In the genomic region with DNA sequence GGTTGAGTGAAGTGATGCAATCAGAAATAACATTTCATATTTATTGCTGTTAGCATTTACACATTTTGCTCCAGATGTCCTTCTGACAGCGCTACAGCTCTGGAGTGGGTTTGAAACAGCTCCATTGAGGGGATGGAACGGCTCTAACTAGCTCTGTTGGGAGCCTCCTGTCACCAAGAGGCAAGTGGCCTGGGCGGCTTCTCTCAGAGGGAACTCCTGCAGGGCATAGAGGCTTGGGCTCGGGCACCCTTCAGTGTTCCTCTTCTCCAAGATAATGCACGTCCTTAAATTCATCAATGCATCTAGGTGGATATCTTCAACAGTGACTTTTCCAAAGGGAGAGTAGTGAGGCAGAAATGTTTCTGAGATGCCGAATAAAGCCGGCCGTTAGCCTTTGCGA, we compare ENCODE assay signal across 24 cellular contexts.
"Had no signal": no experiment of that assay in that cellular context is flagged by ENCODE, and none has a peak within 500 bp of the region (broad histone marks: within the 10 kb centered on the region; RNA-seq: fewer than 3 reads in every experiment).

No MANE protein-coding gene starts in this region.

- H3K36me3 Mint-ChIP-seq: activated naive CD4-positive, alpha-beta T cell treated with anti-CD3 and anti-CD28 coated beads, Interleukin-2, amount 50 U/mL, for 24 hours; brain; T-cell had no signal

- DNase-seq: activated CD4-positive, alpha-beta T cell treated with anti-CD3 and anti-CD28 coated beads for 4 hours; activated CD8-positive, alpha-beta memory T cell treated with anti-CD3 and anti-CD28 coated beads, Interleukin-2, amount 50 U/mL, for 48 hours; activated CD8-positive, alpha-beta T cell treated with anti-CD3 and anti-CD28 coated beads for 36 hours; activated naive CD4-positive, alpha-beta T cell; activated T-cell treated with anti-CD3 and anti-CD28 coated beads, Interleukin-2, amount 50 U/mL, for 1 hour; amniotic stem cell; Kasumi-1; NCI-H1048; NCI-H146; NCI-H187 treated with DMSO at 0.1 percent for 48 hours; NCI-H2081 treated with DMSO at 0.1 percent for 48 hours; NCI-H345; NCI-H510A; NCI-H526 treated with DMSO at 0.1 percent for 48 hours; NCI-H82; PC-9; T-cell; T-helper 2 cell; T1000; WERI-Rb-1 had no signal

- H3K4me1 Mint-ChIP-seq: activated naive CD4-positive, alpha-beta T cell treated with anti-CD3 and anti-CD28 coated beads, Interleukin-2, amount 50 U/mL, for 24 hours; brain; central memory CD8-positive, alpha-beta T cell; T-cell had no signal

- H3K27ac ChIP-seq: PC-9, WERI-Rb-1 had no signal

- H3K27ac Mint-ChIP-seq: activated CD8-positive, alpha-beta T cell treated with anti-CD3 and anti-CD28 coated beads for 36 hours; activated naive CD4-positive, alpha-beta T cell treated with anti-CD3 and anti-CD28 coated beads, Interleukin-2, amount 50 U/mL, for 24 hours; brain; T-cell had no signal

- H3K36me3 ChIP-seq: WERI-Rb-1 had no signal

- H3K4me3 ChIP-seq: PC-9, SK-N-MC had no signal

- ATAC-seq: activated CD8-positive, alpha-beta T cell treated with anti-CD3 and anti-CD28 coated beads for 36 hours; T-cell had no signal

- H3K4me2 ChIP-seq: PC-9 had no signal

- H3K4me3 Mint-ChIP-seq: activated CD8-positive, alpha-beta T cell treated with anti-CD3 and anti-CD28 coated beads for 36 hours; activated naive CD4-positive, alpha-beta T cell treated with anti-CD3 and anti-CD28 coated beads, Interleukin-2, amount 50 U/mL, for 24 hours; brain; central memory CD8-positive, alpha-beta T cell; T-cell had no signal

- H3K27me3 Mint-ChIP-seq: activated CD8-positive, alpha-beta T cell treated with anti-CD3 and anti-CD28 coated beads for 36 hours; activated naive CD4-positive, alpha-beta T cell treated with anti-CD3 and anti-CD28 coated beads, Interleukin-2, amount 50 U/mL, for 24 hours; brain; central memory CD8-positive, alpha-beta T cell; T-cell had no signal

- H2AFZ ChIP-seq: PC-9 had no signal

- H3K9me3 Mint-ChIP-seq: activated naive CD4-positive, alpha-beta T cell treated with anti-CD3 and anti-CD28 coated beads, Interleukin-2, amount 50 U/mL, for 24 hours; brain had no signal
